ENCODE assay signal across 1 cellular context in genomic region chr7:55074008-55074499, GRCh38.
TF ChIP-seq lines count a peak whose summit lies in the region.

No MANE protein-coding gene starts in this region.

TF ChIP-seq in GM23338, 12 proteins besides CTCF, POLR2A, EP300 and RAD21 (continued from another document):
- TF ChIP-seq REST (IDR thresholded peaks at IDR 0.05; ENCODE audit: unreplicated experiment): no peak
- TF ChIP-seq ZNF331 (CRISPR knock-in tag; IDR thresholded peaks at IDR 0.05; ENCODE audit: low read depth): no peak
- TF ChIP-seq JUNB (IDR thresholded peaks at IDR 0.05; ENCODE audit: unreplicated experiment): no peak
